In genomic region chr4:74543247-74543670, GRCh38 we compare ENCODE assay signal across 8 cellular contexts.
DNase-seq lines count a peak whose midpoint lies in the region; ATAC-seq, FAIRE-seq and TF ChIP-seq lines count a peak whose summit lies in the region.

No MANE protein-coding gene starts in this region.

- 3 to 23% (median 9%) methylated on average over 3 of the region's 3 CpGs for WGBS in small intestine, 3 donors

- H3K36me3 ChIP-seq in small intestine (ENCODE audit: control insufficient read depth in 2 of 2, insufficient read depth in 2 of 2, low read length in 2 of 2): no peaks in the 10 kb centered on the region

- H3K4me3 ChIP-seq in small intestine (ENCODE audit: low read depth in 1 of 2, low read length in 2 of 2): no peak overlapping the region

- H3K27ac ChIP-seq in small intestine (ENCODE audit: low read depth in 1 of 2, low read length in 1 of 2): peak overlapping the region in 1 of 2 donors; percentile 32

- intact Hi-C loops in left ventricle myocardium superior (cut with micrococcal nuclease): no loop called here

- no peaks in the 10 kb centered on the region for H3K9me3 ChIP-seq in small intestine (ENCODE audit: control insufficient read depth, low read depth)

- peak; percentile 92 for ATAC-seq in HG02970 (IDR thresholded peaks at IDR 0.05; ENCODE audit: low FRiP score, unreplicated experiment)
- no peak for ATAC-seq in left ventricle myocardium superior

- H3K27me3 ChIP-seq in small intestine (ENCODE audit: control insufficient read depth in 2 of 2, insufficient read depth in 2 of 2, low read length in 2 of 2): no peaks in the 10 kb centered on the region

- no peak for TF ChIP-seq POLR2A in GM12892 (IDR thresholded peaks at IDR 0.05; ENCODE audit: low read depth, low read length)

- peaks cover 2 to 5% of the 10 kb centered on the region in 2 donors for H3K4me1 ChIP-seq in small intestine (ENCODE audit: control insufficient read depth in 2 of 2, insufficient read depth in 1 of 2, low read depth in 1 of 2, low read length in 1 of 2)

- DNase-seq in SIG-M5 treated with dmso at 0.1 percent for 504 hours (lab: John Stamatoyannopoulos, UW; ENCODE audit: unreplicated experiment): peak; percentile 4
- no peak for DNase-seq in SIG-M5 (lab: John Stamatoyannopoulos, UW)
- peak; percentile 82 for DNase-seq in OCI-M1 (lab: John Stamatoyannopoulos, UW)
- DNase-seq in small intestine: peak; percentile 81
- no peak for DNase-seq in nucleus accumbens (lab: John Stamatoyannopoulos, UW)
- no peak for DNase-seq in left ventricle myocardium superior
- no peak for DNase-seq in GM12892 (ENCODE audit: insufficient read length)

- FAIRE-seq in small intestine (lab: Jason Lieb, UNC): no peak
- no peak for FAIRE-seq in GM12892 (lab: Jason Lieb, UNC)

Comparison
In these comparisons a context has a peak if more than half of its experiments do, and no peak if none do; other contexts are left out.
1. DNase-seq: peak in SIG-M5 treated with dmso at 0.1 percent for 504 hours (single experiment), OCI-M1 (single experiment) and small intestine (single experiment); none in SIG-M5 (single experiment), nucleus accumbens (0 of 56), left ventricle myocardium superior (single experiment) and GM12892 (single experiment).